1 cellular context compared by ENCODE assay signal in genomic region chr1:29973406-29973805, GRCh38.
TF ChIP-seq lines count a peak whose summit lies in the region.

No MANE protein-coding gene starts in this region.

TF ChIP-seq in A549, 52 proteins besides CTCF, POLR2A, EP300 and RAD21 (continued from another document):
- no peak for TF ChIP-seq HES2 (IDR thresholded peaks at IDR 0.05)
TF ChIP-seq in A549: peak in this region for 0.
